16 cellular contexts compared by ENCODE assay signal in genomic region chr14:36258241-36258640, GRCh38.
DNase-seq lines count a peak whose midpoint lies in the region; ATAC-seq and TF ChIP-seq lines count a peak whose summit lies in the region.
"Had no signal": no experiment of that assay in that cellular context is flagged by ENCODE, and none has a peak within 500 bp of the region (broad histone marks: within the 10 kb centered on the region; RNA-seq: fewer than 3 reads in every experiment).

No MANE protein-coding gene starts in this region.

- H3K4me3 ChIP-seq in lower lobe of right lung (no peak overlapping the region), esophagus squamous epithelium (no peak overlapping the region)
- H3K4me3 ChIP-seq: BLaER1 treated with 17β-estradiol and CSF1 and Interleukin-3, amounts not matched to agents 10 nM and 100 nM; GM23248 had no signal

- no peak for ATAC-seq in lower lobe of right lung

- intact Hi-C loops in lower lobe of right lung (cut with DNase I) (no loop called here), esophagus squamous epithelium (cut with DNase I) (no loop called here)

- H3K27me3 ChIP-seq in lower lobe of right lung (ENCODE audit: low read depth) (no peaks in the 10 kb centered on the region), esophagus squamous epithelium (no peaks in the 10 kb centered on the region)
- H3K27me3 ChIP-seq: BLaER1 treated with 17β-estradiol and CSF1 and Interleukin-3, amounts not matched to agents 10 nM and 100 nM had no signal

- H3K4me1 ChIP-seq in lower lobe of right lung (peaks cover 21% of the 10 kb centered on the region), esophagus squamous epithelium (no peaks in the 10 kb centered on the region)

- H3K9me3 ChIP-seq in lower lobe of right lung (no peaks in the 10 kb centered on the region), esophagus squamous epithelium (no peaks in the 10 kb centered on the region)
- H3K9me3 ChIP-seq: BLaER1 treated with 17β-estradiol and CSF1 and Interleukin-3, amounts not matched to agents 10 nM and 100 nM had no signal

- TF ChIP-seq CTCF in lower lobe of right lung (IDR thresholded peaks at IDR 0.05) = no peak
- no peak for TF ChIP-seq CTCF in esophagus squamous epithelium (IDR thresholded peaks at IDR 0.05)

- H3K36me3 ChIP-seq in lower lobe of right lung (no peaks in the 10 kb centered on the region), esophagus squamous epithelium (no peaks in the 10 kb centered on the region)
- H3K36me3 ChIP-seq: BLaER1 treated with 17β-estradiol and CSF1 and Interleukin-3, amounts not matched to agents 10 nM and 100 nM had no signal

- 61 to 65% methylated on average over 3 of the region's 3 CpGs for WGBS in esophagus squamous epithelium, 2 donors

- TF ChIP-seq POLR2A in esophagus squamous epithelium (IDR thresholded peaks at IDR 0.05) = no peak

- DNase-seq in NCI-H82 (lab: John Stamatoyannopoulos, UW) (peak; percentile 9), NCI-H82 treated with DMSO at 0.1 percent for 48 hours (lab: John Stamatoyannopoulos, UW; ENCODE audit: unreplicated experiment) (no peak), MV-4-11 (lab: John Stamatoyannopoulos, UW) (peak; percentile 19), lower lobe of right lung (no peak), inferior parietal cortex (ENCODE audit: extremely low spot score) (no peak), NCI-H524 (lab: John Stamatoyannopoulos, UW) (no peak), esophagus squamous epithelium (lab: John Stamatoyannopoulos, UW) (no peak)
- DNase-seq: CD4-positive, alpha-beta T cell; CD8-positive, alpha-beta memory T cell; DMS53; DMS79 treated with DMSO at 0.1 percent for 48 hours; GM23248; H7; HCEC 1CT had no signal

- peak overlapping the region; percentile 7 for H3K27ac ChIP-seq in lower lobe of right lung
- H3K27ac ChIP-seq in esophagus squamous epithelium = no peak overlapping the region
- H3K27ac ChIP-seq: 22Rv1; BLaER1 treated with 17β-estradiol and CSF1 and Interleukin-3, amounts not matched to agents 10 nM and 100 nM; GM23248 had no signal

Comparison
In these comparisons a context has a peak if more than half of its experiments do, and no peak if none do; other contexts are left out.
1. DNase-seq: peak in NCI-H82 (single experiment) and MV-4-11 (single experiment); none in NCI-H82 treated with DMSO at 0.1 percent for 48 hours (single experiment), lower lobe of right lung (single experiment), inferior parietal cortex (single experiment), NCI-H524 (0 of 2) and esophagus squamous epithelium (single experiment).